Comparison of ENCODE assay signal across 8 cellular contexts in the genomic region with DNA sequence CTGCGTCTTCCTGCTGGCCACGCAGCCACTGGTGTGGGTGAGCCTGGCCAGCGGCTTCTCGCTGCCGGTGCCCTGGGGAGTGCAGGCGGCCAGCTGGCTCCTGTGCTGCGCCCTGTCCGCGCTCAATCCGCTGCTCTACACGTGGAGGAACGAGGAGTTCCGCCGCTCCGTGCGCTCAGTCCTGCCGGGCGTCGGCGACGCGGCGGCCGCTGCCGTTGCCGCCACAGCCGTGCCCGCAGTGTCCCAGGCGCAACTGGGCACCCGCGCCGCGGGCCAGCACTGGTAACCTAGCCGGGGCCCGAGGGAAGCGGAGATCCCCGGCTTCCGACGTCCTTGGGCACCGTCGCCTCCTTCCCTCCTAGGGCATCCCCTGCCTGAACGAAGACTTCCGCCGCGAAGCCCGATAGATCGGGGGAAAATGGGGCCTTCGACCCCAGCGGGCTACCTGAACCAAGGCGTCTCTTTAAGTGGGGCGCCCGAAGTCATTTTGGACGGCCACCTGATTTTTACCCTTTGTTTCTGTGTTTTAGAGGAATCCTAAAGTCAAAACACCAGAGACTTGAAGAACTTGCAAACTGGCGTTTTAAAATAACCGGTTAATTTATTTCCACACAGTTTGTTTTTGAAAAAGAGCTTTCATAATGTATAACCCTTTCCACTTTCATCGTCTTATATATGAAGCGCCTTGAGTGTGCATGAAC. TPM values are rescaled to one million over a fixed set of nuclear protein-coding genes. Genes with fewer than 3 reads are reported as not detected.
A peak's percentile ranks its signal among the peaks of the same experiment; 100 is the strongest.
DNase-seq lines count a peak whose midpoint lies in the region; ATAC-seq, FAIRE-seq and TF ChIP-seq lines count a peak whose summit lies in the region.
"Had no signal": no experiment of that assay in that cellular context is flagged by ENCODE, and none has a peak within 500 bp of the region (broad histone marks: within the 10 kb centered on the region; RNA-seq: fewer than 3 reads in every experiment).

No MANE protein-coding gene starts in this region.

- H3K27ac Mint-ChIP-seq in natural killer cell, result no peak overlapping the region

- H2BK120ac ChIP-seq in H1 (replicated peaks; ENCODE audit: low read depth, low read length), result no peak overlapping the region

- H3K36me3 ChIP-seq in PC-3 (ENCODE audit: low read depth, low read length) (no peaks in the 10 kb centered on the region), H1 (ENCODE audit: control insufficient read depth in 2 of 4, insufficient read depth in 4 of 4, low read length in 3 of 4) (no peaks in the 10 kb centered on the region)

- H3K79me1 ChIP-seq in H1 (ENCODE audit: low read depth, low read length), result no peaks in the 10 kb centered on the region

- TF ChIP-seq CTCF in GM12864 (IDR thresholded peaks at IDR 0.05; ENCODE audit: low read depth, low read length, missing control alignments) (no peak), PC-3 (conservative IDR thresholded peaks at IDR 0.05; ENCODE audit: low read depth, low read length) (no peak), H1 (IDR thresholded peaks at IDR 0.05; ENCODE audit: control extremely low read depth in 1 of 3, insufficient read depth in 1 of 3, low read depth in 1 of 3, low read length in 3 of 3) (no peak), natural killer cell (IDR thresholded peaks at IDR 0.05) (no peak), D721Med (IDR thresholded peaks at IDR 0.05; ENCODE audit: insufficient read depth, missing control alignments) (no peak)

- H3K36me3 Mint-ChIP-seq in natural killer cell, result no peaks in the 10 kb centered on the region

- peak overlapping the region; percentile 94; the same call in 1 of the 2 replicates for H4K8ac ChIP-seq in H1 (ENCODE audit: extremely low read depth, insufficient read depth, low read length)

- no peak overlapping the region for H2AK5ac ChIP-seq in H1 (ENCODE audit: low read depth, low read length)

- H3K79me2 ChIP-seq in PC-3 (ENCODE audit: low read length) (no peaks in the 10 kb centered on the region), H1 (ENCODE audit: control insufficient read depth in 1 of 2, insufficient read depth in 2 of 2, low read length in 2 of 2) (no peaks in the 10 kb centered on the region)

- intact Hi-C loops in PC-3 (cut with micrococcal nuclease), result loop anchor here (10.0 kb wide), 1 partner anchor 65 kb away; no protein-coding TSS in a partner anchor
- intact Hi-C loops in natural killer cell (cut with micrococcal nuclease), result no loop called here

- peak overlapping the region; percentile 83 for H3K4me3 Mint-ChIP-seq in natural killer cell

- no peak for TF ChIP-seq POLR2A in H1 (IDR thresholded peaks at IDR 0.05; ENCODE audit: control extremely low read depth in 1 of 2, low read depth in 2 of 2, low read length in 2 of 2)

- H3K23me2 ChIP-seq in H1 (ENCODE audit: low read depth, low read length), result peaks cover 11% of the 10 kb centered on the region; the same call in 1 of the 2 replicates

- H3K4me1 ChIP-seq in PC-3 (ENCODE audit: insufficient read depth, low read length) (peaks cover 9% of the 10 kb centered on the region), H1 (replicated peaks in 1 of 4; ENCODE audit: control insufficient read depth in 3 of 4, insufficient read depth in 4 of 4, low read length in 3 of 4) (peaks cover 0 to 16% (median 5%) of the 10 kb centered on the region in 4 experiments; a peak in 6 of 7 replicates)

- TF ChIP-seq RAD21 in H1 (IDR thresholded peaks at IDR 0.05 in 1 of 2, conservative IDR thresholded peaks at IDR 0.05 in 1 of 2; ENCODE audit: low read depth in 2 of 2, low read length in 2 of 2), result no peak

- no peak for DNase-seq in GM12864 (ENCODE audit: low read depth)
- no peak for DNase-seq in PC-3
- DNase-seq in H1 (ENCODE audit: low read depth in 1 of 2, low spot score in 2 of 2), result peak in 1 of 2 experiments; percentile 74
- DNase-seq in natural killer cell, result no peak
- no peak for DNase-seq in D721Med (ENCODE audit: insufficient read length, low spot score)
- DNase-seq in NCI-H2107 treated with DMSO at 0.1 percent for 48 hours (lab: John Stamatoyannopoulos, UW; ENCODE audit: unreplicated experiment), result no peak

- H3K4me3 ChIP-seq in GM12864 (ENCODE audit: low read depth, low read length) (peak overlapping the region; percentile 37), PC-3 (ENCODE audit: low read length) (peak overlapping the region; percentile 58), H1 (ENCODE audit: extremely low read depth in 1 of 4, insufficient read depth in 2 of 4, low read depth in 3 of 4, low read length in 4 of 4) (peak overlapping the region; percentile 30 to 55 (median 38))

- H3K4ac ChIP-seq in H1 (replicated peaks; ENCODE audit: insufficient read length, low read depth, low read length), result no peak overlapping the region

- H3K4me1 Mint-ChIP-seq in natural killer cell, result peaks cover 5 to 6% of the 10 kb centered on the region in 2 donors

- peak overlapping the region; percentile 55; the same call in 1 of the 2 replicates for H2BK12ac ChIP-seq in H1 (ENCODE audit: low read depth, low read length)

- H2BK5ac ChIP-seq in H1 (ENCODE audit: low read depth, low read length), result no peak overlapping the region

- no peak overlapping the region for H2BK15ac ChIP-seq in H1 (ENCODE audit: low read length)

- peak overlapping the region; percentile 84; the same call in 1 of the 2 replicates for H3K18ac ChIP-seq in H1 (ENCODE audit: extremely low read depth, low read length)

- 11% methylated on average over 55 of the region's 57 CpGs; no CpG with 5 or more reads in 1 of the 2 experiments for WGBS in H1 (ENCODE audit: extremely low coverage in 1 of 2, insufficient coverage in 1 of 2, insufficient read length in 1 of 2, insufficient replicate concordance in 2 of 2, low coverage in 1 of 2, low lambda C conversion rate in 2 of 2, missing lambda C conversion rate in 1 of 2), 2 experiments

- H4K20me1 ChIP-seq in PC-3 (ENCODE audit: low read length) (no peaks in the 10 kb centered on the region), H1 (replicated peaks in 1 of 2; ENCODE audit: control insufficient read depth in 1 of 2, insufficient read depth in 2 of 2, low read length in 2 of 2) (peaks cover 0 to 6% of the 10 kb centered on the region in 2 experiments)

- no peak for TF ChIP-seq EP300 in H1 (IDR thresholded peaks at IDR 0.05; ENCODE audit: borderline replicate concordance in 1 of 2, low read depth in 2 of 2, low read length in 2 of 2)

- no peak overlapping the region for H2BK20ac ChIP-seq in H1 (ENCODE audit: low read length)

- H3K27ac ChIP-seq in PC-3 (ENCODE audit: low read length) (no peak overlapping the region), H1 (ENCODE audit: low read depth, low read length) (no peak overlapping the region)

- FAIRE-seq in H1 (lab: Jason Lieb, UNC) (no peak), D721Med (lab: Jason Lieb, UNC) (no peak)

- peaks cover 48 to 75% of the 10 kb centered on the region in 2 donors for H3K27me3 Mint-ChIP-seq in natural killer cell (ENCODE audit: low read depth in 2 of 2)

- POLR2A ChIA-PET in PC-3 (lab: Charles Lee; ENCODE audit: unreplicated experiment), result no interaction called here
- POLR2A ChIA-PET in H1 (lab: Charles Lee; ENCODE audit: partially characterized antibody), result no interaction called here

- no peak overlapping the region for H3K14ac ChIP-seq in H1 (ENCODE audit: insufficient read length)

- H3K23ac ChIP-seq in H1 (ENCODE audit: insufficient read length), result no peak overlapping the region

- H3F3A ChIP-seq in PC-3 (ENCODE audit: low read length, unreplicated experiment), result no peaks in the 10 kb centered on the region

- H2AFZ ChIP-seq in PC-3 (ENCODE audit: low read length) (peak overlapping the region; percentile 73), H1 (ENCODE audit: low read length) (peak overlapping the region; percentile 59; the same call in 1 of the 2 replicates)

- no peaks in the 10 kb centered on the region for H3K9me3 ChIP-seq in PC-3 (ENCODE audit: low read length)
- peaks cover 3 to 4% of the 10 kb centered on the region in 2 experiments; a peak in 2 of 4 replicates for H3K9me3 ChIP-seq in H1 (ENCODE audit: insufficient read depth in 2 of 2, low read depth in 1 of 2, low read length in 1 of 2)

- ATAC-seq in PC-3, result peak; percentile 53
- peak; percentile 41 to 55 (median 54) for ATAC-seq in natural killer cell
- ATAC-seq in GM19452 (IDR thresholded peaks at IDR 0.05; ENCODE audit: unreplicated experiment), result no peak

- no peak overlapping the region for H3K9ac ChIP-seq in PC-3 (ENCODE audit: low read length)
- H3K9ac ChIP-seq in H1 (replicated peaks in 1 of 4; ENCODE audit: extremely low read depth in 1 of 4, low read depth in 3 of 4, low read length in 3 of 4), result peak overlapping the region in 1 of 4 experiments; percentile 42; a peak in 2 of 7 replicates

- no TSS peak for BruUV-seq in PC-3 (replicated peaks; lab: Mats Ljungman, UMichigan)

- H3K4me2 ChIP-seq in PC-3 (ENCODE audit: low read length), result peak overlapping the region; percentile 82
- peak overlapping the region; percentile 63 to 89 for H3K4me2 ChIP-seq in H1 (ENCODE audit: insufficient read depth in 1 of 2, low read depth in 2 of 2, low read length in 2 of 2)

- peaks cover 37% of the 10 kb centered on the region for H3K27me3 ChIP-seq in PC-3 (ENCODE audit: low read length)
- H3K27me3 ChIP-seq in H1 (replicated peaks in 1 of 4; ENCODE audit: control insufficient read depth in 3 of 4, extremely low read depth in 1 of 4, insufficient read depth in 3 of 4, low read length in 3 of 4), result peaks cover 34 to 49% (median 39%) of the 10 kb centered on the region in 4 experiments

- no peaks in the 10 kb centered on the region for H3K9me2 ChIP-seq in PC-3 (replicated peaks; ENCODE audit: low read length)

- H4K91ac ChIP-seq in H1 (replicated peaks; ENCODE audit: insufficient read length, low read length), result peak overlapping the region; percentile 51

- no peak overlapping the region for H4K5ac ChIP-seq in H1 (ENCODE audit: insufficient read length, low read depth, low read length)

- H3K56ac ChIP-seq in H1 (replicated peaks; ENCODE audit: insufficient read length, low read depth, low read length), result no peak overlapping the region

- no peaks in the 10 kb centered on the region for H3K9me3 Mint-ChIP-seq in natural killer cell

- CTCF ChIA-PET in PC-3 (lab: Charles Lee), result no interaction called here
- CTCF ChIA-PET in H1 (lab: Charles Lee; ENCODE audit: partially characterized antibody), result interaction anchor here (1.0 kb wide), 1 partner anchor 19 kb away, joined by 3 read pairs; no protein-coding TSS in a partner anchor

TF ChIP-seq in H1, 55 proteins besides CTCF, POLR2A, EP300 and RAD21 (continues in another document):
- TF ChIP-seq HDAC6 (IDR thresholded peaks at IDR 0.05; ENCODE audit: low read depth, low read length) (no peak), BRCA1 (IDR thresholded peaks at IDR 0.05; ENCODE audit: low read depth, low read length) (no peak), CEBPB (IDR thresholded peaks at IDR 0.05; ENCODE audit: low read depth, low read length) (no peak)

RNA-seq across cellular contexts. Expression of a gene that starts 2.0 kb away (rescaled TPM):
- total RNA-seq in PC-3 (2014; rRNA removed) (0.26 TPM in 1 of 2 replicates, not detected in the other), natural killer cell (under 1 TPM in 1 of 3 donors, not detected in 2; 0.16 TPM)
- total RNA-seq in H1 (2021; fragmentation: NEBNext Ultra II Directional; extraction: Animal tissue kit (Norgen Biotek cat#: 25700)), result not detected in 2 replicates
- polyA plus RNA-seq in H1 (2011; rRNA removed), result not detected in 2 replicates
- 0.03 TPM for polyA plus RNA-seq in H1 (2011; cell fraction: cytosol; rRNA removed)
- polyA plus RNA-seq in H1 (2011; cell fraction: nucleus; rRNA removed), result not detected
- 0.05 TPM in 1 of 4 replicates, not detected in the others for polyA plus RNA-seq in H1 (2012, experiment 1 of 2)
- 0.05 TPM for polyA plus RNA-seq in H1 (2012, experiment 2 of 2)
- polyA plus RNA-seq in H1 (2013, experiment 1 of 2), result 0.02 TPM
- polyA plus RNA-seq in H1 (2013, experiment 2 of 2), result not detected
- polyA minus RNA-seq in H1 (2011; rRNA and poly(A)+ RNA removed), result not detected in 2 replicates
- not detected for polyA minus RNA-seq in H1 (2011; cell fraction: cytosol; rRNA and poly(A)+ RNA removed)
- not detected for polyA minus RNA-seq in H1 (2011; cell fraction: nucleus; rRNA and poly(A)+ RNA removed)
- total RNA-seq: SK-MEL-5 had no signal
